32 cellular contexts compared by ENCODE assay signal in the genomic region with DNA sequence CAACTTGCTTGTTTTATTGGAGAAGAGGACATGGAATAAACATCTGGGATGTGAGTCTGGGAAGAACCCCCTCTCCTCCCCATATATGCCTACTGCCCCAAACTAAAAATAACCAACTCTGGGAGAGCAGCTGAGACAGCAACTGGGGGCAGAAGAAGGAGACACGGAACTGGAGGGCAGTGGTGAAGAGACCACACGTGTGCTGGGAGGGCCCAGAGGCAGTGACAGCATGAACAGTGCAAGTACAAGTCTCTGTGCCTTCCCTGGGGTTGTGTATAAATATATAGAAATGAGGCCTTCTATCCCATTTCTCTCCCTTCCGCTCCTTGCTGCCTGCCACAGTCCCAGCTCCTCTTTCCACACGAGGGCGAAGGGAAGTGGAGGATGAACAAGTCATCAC. TPM values are rescaled to one million over a fixed set of nuclear protein-coding genes. Genes with fewer than 3 reads are reported as not detected.
"Had no signal": no experiment of that assay in that cellular context is flagged by ENCODE, and none has a peak within 500 bp of the region (broad histone marks: within the 10 kb centered on the region; RNA-seq: fewer than 3 reads in every experiment).

No MANE protein-coding gene starts in this region.

- H3K36me3 ChIP-seq: WERI-Rb-1 had no signal

- H3K27me3 Mint-ChIP-seq: activated naive CD8-positive, alpha-beta T cell; activated naive CD8-positive, alpha-beta T cell treated with anti-CD3 and anti-CD28 coated beads, Interleukin-2, amount 50 U/mL, for 24 hours; activated T-cell treated with anti-CD3 and anti-CD28 coated beads, Interleukin-2, amount 50 U/mL, for 24 hours had no signal

- H3K36me3 Mint-ChIP-seq: brain had no signal

- DNase-seq: activated CD4-positive, alpha-beta T cell treated with anti-CD3 and anti-CD28 coated beads for 48 hours; activated CD4-positive, CD25-positive, alpha-beta regulatory T cell; activated gamma-delta T cell; activated naive CD4-positive, alpha-beta T cell treated with Interleukin-2 at 50 U/mL for 16 hours; activated naive CD8-positive, alpha-beta T cell treated with anti-CD3 and anti-CD28 coated beads, Interleukin-2, amount 50 U/mL, for 24 hours; activated T-cell treated with anti-CD3 and anti-CD28 coated beads, Interleukin-2, amount 50 U/mL, for 24 hours; anterior cingulate cortex; caudate nucleus; cerebellar nuclear complex; NCI-H1105; NCI-H1436; NCI-H1694; NCI-H1930; NCI-H2081 treated with DMSO at 0.1 percent for 48 hours; NCI-H345; NCI-H524 treated with DMSO at 0.1 percent for 48 hours; NK-92 treated with Interleukin-12 subunit alpha and Interleukin-12 subunit beta, amount 100 ng/mL, for 24 hours; PC-9; Right ventricle myocardium superior; SW 1271; T-helper 1 cell; T-helper 2 cell; T-helper 9 cell; WERI-Rb-1 had no signal

- H3K4me3 ChIP-seq: PC-9 had no signal

- H3K4me1 Mint-ChIP-seq: activated CD4-positive, alpha-beta memory T cell treated with anti-CD3 and anti-CD28 coated beads, Interleukin-2, amount 10 ng/mL, durations not matched to agents 7 days and 5 days; brain had no signal

- H3K9me3 Mint-ChIP-seq: activated CD4-positive, alpha-beta memory T cell treated with anti-CD3 and anti-CD28 coated beads, Interleukin-2, amount 10 ng/mL, durations not matched to agents 7 days and 5 days; activated naive CD8-positive, alpha-beta T cell treated with anti-CD3 and anti-CD28 coated beads, Interleukin-2, amount 50 U/mL, for 24 hours; activated T-cell treated with anti-CD3 and anti-CD28 coated beads, Interleukin-2, amount 50 U/mL, for 24 hours; activated T-helper 2 cell treated with anti-CD3 and anti-CD28 coated beads, Interferon-gamma antibody, Interleukin-2, Interleukin-4, amounts not matched to agents 10 μg/mL and 5 μg/mL and 100 μg/mL, durations not matched to agents 14 hours and 24 hours and 36 hours had no signal

- H3K27ac Mint-ChIP-seq: activated CD4-positive, alpha-beta memory T cell treated with anti-CD3 and anti-CD28 coated beads, Interleukin-2, amount 10 ng/mL, durations not matched to agents 7 days and 5 days; activated naive CD8-positive, alpha-beta T cell treated with anti-CD3 and anti-CD28 coated beads, Interleukin-2, amount 50 U/mL, for 24 hours; activated T-cell treated with anti-CD3 and anti-CD28 coated beads, Interleukin-2, amount 50 U/mL, for 24 hours; activated T-helper 2 cell treated with anti-CD3 and anti-CD28 coated beads, Interferon-gamma antibody, Interleukin-2, Interleukin-4, amounts not matched to agents 10 μg/mL and 5 μg/mL and 100 μg/mL, durations not matched to agents 14 hours and 24 hours and 36 hours; brain had no signal

- H3K4me3 Mint-ChIP-seq: activated CD4-positive, alpha-beta memory T cell treated with anti-CD3 and anti-CD28 coated beads, Interleukin-2, amount 10 ng/mL, durations not matched to agents 7 days and 5 days; activated naive CD8-positive, alpha-beta T cell; activated naive CD8-positive, alpha-beta T cell treated with anti-CD3 and anti-CD28 coated beads, Interleukin-2, amount 50 U/mL, for 24 hours; activated T-cell treated with anti-CD3 and anti-CD28 coated beads, Interleukin-2, amount 50 U/mL, for 24 hours; brain had no signal

- H3K27ac ChIP-seq: PC-9, WERI-Rb-1 had no signal

- ATAC-seq: activated naive CD8-positive, alpha-beta T cell treated with anti-CD3 and anti-CD28 coated beads, Interleukin-2, amount 50 U/mL, for 24 hours had no signal

RNA-seq across cellular contexts. Expression of a gene that starts 4.0 kb away (rescaled TPM):
- total RNA-seq: activated CD4-positive, alpha-beta memory T cell treated with anti-CD3 and anti-CD28 coated beads, Interleukin-2, amount 10 ng/mL, durations not matched to agents 7 days and 5 days; activated CD8-positive, alpha-beta memory T cell treated with anti-CD3 and anti-CD28 coated beads for 36 hours; activated T-helper 2 cell treated with anti-CD3 and anti-CD28 coated beads, Interferon-gamma antibody, Interleukin-2, Interleukin-4, amounts not matched to agents 10 μg/mL and 5 μg/mL and 100 μg/mL, durations not matched to agents 14 hours and 24 hours and 36 hours; bronchial epithelial cell; M059J; NCI-H460; PC-9; Right ventricle myocardium superior had no signal

RNA-seq across cellular contexts. Expression of a gene that starts 21.1 kb away (rescaled TPM):
- total RNA-seq: activated CD4-positive, alpha-beta memory T cell treated with anti-CD3 and anti-CD28 coated beads, Interleukin-2, amount 10 ng/mL, durations not matched to agents 7 days and 5 days; activated CD8-positive, alpha-beta memory T cell treated with anti-CD3 and anti-CD28 coated beads for 36 hours; activated T-helper 2 cell treated with anti-CD3 and anti-CD28 coated beads, Interferon-gamma antibody, Interleukin-2, Interleukin-4, amounts not matched to agents 10 μg/mL and 5 μg/mL and 100 μg/mL, durations not matched to agents 14 hours and 24 hours and 36 hours; bronchial epithelial cell; M059J; NCI-H460; PC-9; Right ventricle myocardium superior had no signal

RNA-seq across cellular contexts. Expression of a gene that starts 29.7 kb away (rescaled TPM):
- total RNA-seq: activated CD4-positive, alpha-beta memory T cell treated with anti-CD3 and anti-CD28 coated beads, Interleukin-2, amount 10 ng/mL, durations not matched to agents 7 days and 5 days; activated CD8-positive, alpha-beta memory T cell treated with anti-CD3 and anti-CD28 coated beads for 36 hours; activated T-helper 2 cell treated with anti-CD3 and anti-CD28 coated beads, Interferon-gamma antibody, Interleukin-2, Interleukin-4, amounts not matched to agents 10 μg/mL and 5 μg/mL and 100 μg/mL, durations not matched to agents 14 hours and 24 hours and 36 hours; bronchial epithelial cell; M059J; NCI-H460; PC-9; Right ventricle myocardium superior had no signal

RNA-seq across cellular contexts. Expression of a gene that starts 48.7 kb away (rescaled TPM):
- total RNA-seq: activated CD4-positive, alpha-beta memory T cell treated with anti-CD3 and anti-CD28 coated beads, Interleukin-2, amount 10 ng/mL, durations not matched to agents 7 days and 5 days; activated CD8-positive, alpha-beta memory T cell treated with anti-CD3 and anti-CD28 coated beads for 36 hours; activated T-helper 2 cell treated with anti-CD3 and anti-CD28 coated beads, Interferon-gamma antibody, Interleukin-2, Interleukin-4, amounts not matched to agents 10 μg/mL and 5 μg/mL and 100 μg/mL, durations not matched to agents 14 hours and 24 hours and 36 hours; bronchial epithelial cell; M059J; NCI-H460; PC-9; Right ventricle myocardium superior had no signal

RNA-seq across cellular contexts. Expression of a gene that starts 57.9 kb away (rescaled TPM):
- total RNA-seq: activated CD8-positive, alpha-beta memory T cell treated with anti-CD3 and anti-CD28 coated beads for 36 hours; bronchial epithelial cell; M059J; NCI-H460; PC-9; Right ventricle myocardium superior had no signal
